ENCODE assay signal across 18 cellular contexts in the genomic region with DNA sequence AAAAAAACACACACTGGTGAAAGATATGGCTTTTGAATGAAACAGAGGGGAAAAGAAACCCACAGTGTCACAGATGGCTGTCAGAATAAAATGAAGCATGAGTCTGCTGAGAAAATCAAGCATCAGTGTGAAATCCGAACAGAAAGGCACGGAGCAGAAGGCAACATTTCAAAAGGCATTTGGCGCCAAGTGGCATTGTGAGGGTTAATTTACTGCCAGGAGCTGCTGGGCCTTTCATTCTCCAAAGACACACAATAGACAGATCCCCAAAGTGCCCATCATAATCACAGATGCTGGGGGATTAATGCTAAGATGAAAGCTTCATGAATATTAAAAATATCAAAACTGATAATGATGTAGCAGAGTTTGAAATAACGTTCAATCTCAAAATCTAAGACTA.
A peak's percentile ranks its signal among the peaks of the same experiment; 100 is the strongest.
DNase-seq lines count a peak whose midpoint lies in the region; ATAC-seq and TF ChIP-seq lines count a peak whose summit lies in the region.
"Had no signal": no experiment of that assay in that cellular context is flagged by ENCODE, and none has a peak within 500 bp of the region (broad histone marks: within the 10 kb centered on the region; RNA-seq: fewer than 3 reads in every experiment).

No MANE protein-coding gene starts in this region.

- H3K36me3 ChIP-seq in HAP-1 (replicated peaks) (no peaks in the 10 kb centered on the region), neural cell (ENCODE audit: insufficient read depth, low read length) (no peaks in the 10 kb centered on the region)
- no peaks in the 10 kb centered on the region for H3K36me3 ChIP-seq in effector memory CD4-positive, alpha-beta T cell (ENCODE audit: control insufficient read depth, insufficient read depth, low read length)

- peak; percentile 75 for DNase-seq in DMS 273 (lab: John Stamatoyannopoulos, UW; ENCODE audit: unreplicated experiment)
- peak; percentile 56 to 57 for DNase-seq in HAP-1 (ENCODE audit: low spot score in 2 of 2)
- peak; percentile 6 for DNase-seq in astrocyte of the hippocampus (ENCODE audit: low read depth, low spot score)
- DNase-seq in effector memory CD4-positive, alpha-beta T cell = no peak
- DNase-seq: AML-193; Calu3; CD4-positive, CD25-positive, alpha-beta regulatory T cell; DND-41; GF-D8; GOT3; KG1; NCI-H1092 treated with DMSO at 0.1 percent for 48 hours; NCI-H187; PC-3; T-cell had no signal

- peak overlapping the region; percentile 46 for H3K27ac ChIP-seq in neural cell (ENCODE audit: low read length)
- H3K27ac ChIP-seq in effector memory CD4-positive, alpha-beta T cell (ENCODE audit: insufficient read depth, low read length, poor library complexity, severe bottlenecking) = no peak overlapping the region

- H3K4me1 ChIP-seq in HAP-1 = peaks cover 14% of the 10 kb centered on the region
- no peaks in the 10 kb centered on the region for H3K4me1 ChIP-seq in effector memory CD4-positive, alpha-beta T cell (ENCODE audit: control insufficient read depth, insufficient read depth, low read length, poor library complexity, severe bottlenecking)

- no peak for TF ChIP-seq RAD21 in neural cell (conservative IDR thresholded peaks at IDR 0.05)

- in situ Hi-C loops in HAP-1 (cut with MboI; ENCODE audit: low sequenced_read_pairs) = no loop called here

- no peaks in the 10 kb centered on the region for H3K79me2 ChIP-seq in neural cell (replicated peaks; ENCODE audit: insufficient read depth, low read length)

- no peaks in the 10 kb centered on the region for H4K20me1 ChIP-seq in neural cell (ENCODE audit: insufficient read depth)

- no peaks in the 10 kb centered on the region for H3F3A ChIP-seq in neural cell (ENCODE audit: insufficient read depth, low read length, poor library complexity, severe bottlenecking)

- H3K27me3 ChIP-seq in HAP-1 (ENCODE audit: low read depth) (no peaks in the 10 kb centered on the region), neural cell (ENCODE audit: insufficient read depth, low read depth, low read length) (no peaks in the 10 kb centered on the region)
- no peaks in the 10 kb centered on the region for H3K27me3 ChIP-seq in effector memory CD4-positive, alpha-beta T cell (replicated peaks; ENCODE audit: control insufficient read depth, insufficient read depth, low read length, poor library complexity, severe bottlenecking)

- peak overlapping the region; percentile 16 for H3K4me2 ChIP-seq in neural cell (ENCODE audit: low read length)

- ATAC-seq in SK-N-SH treated with all-trans-retinoic acid at 6 μM for 48 hours = no peak
- no peak for ATAC-seq in GM21515 (IDR thresholded peaks at IDR 0.05; ENCODE audit: unreplicated experiment)
- ATAC-seq: PC-3, T-cell had no signal

- TF ChIP-seq EP300 in neural cell (conservative IDR thresholded peaks at IDR 0.05; ENCODE audit: poor library complexity, severe bottlenecking) = peak; percentile 53

- H2AFZ ChIP-seq in neural cell (ENCODE audit: low read depth, low read length) = no peak overlapping the region

- TF ChIP-seq CTCF in neural cell (IDR thresholded peaks at IDR 0.05; ENCODE audit: poor library complexity, severe bottlenecking) = no peak

- H3K9me3 ChIP-seq in HAP-1 (no peaks in the 10 kb centered on the region), neural cell (ENCODE audit: low read length) (no peaks in the 10 kb centered on the region)
- H3K9me3 ChIP-seq in effector memory CD4-positive, alpha-beta T cell (ENCODE audit: control insufficient read depth, low read length) = no peaks in the 10 kb centered on the region

- H3K4me3 ChIP-seq in HAP-1 = no peak overlapping the region
- H3K4me3 ChIP-seq in neural cell (ENCODE audit: low read length) = peak overlapping the region; percentile 42
- H3K4me3 ChIP-seq in effector memory CD4-positive, alpha-beta T cell (ENCODE audit: insufficient read depth, low read depth, low read length, poor library complexity, severe bottlenecking) = no peak overlapping the region

- no peak overlapping the region for H3K9ac ChIP-seq in neural cell (ENCODE audit: low read length)

- H3K9me2 ChIP-seq in neural cell (ENCODE audit: insufficient read depth, low read length) = no peaks in the 10 kb centered on the region

TF ChIP-seq in neural cell, 6 proteins besides CTCF, POLR2A, EP300 and RAD21:
- TF ChIP-seq, protein P1, sequence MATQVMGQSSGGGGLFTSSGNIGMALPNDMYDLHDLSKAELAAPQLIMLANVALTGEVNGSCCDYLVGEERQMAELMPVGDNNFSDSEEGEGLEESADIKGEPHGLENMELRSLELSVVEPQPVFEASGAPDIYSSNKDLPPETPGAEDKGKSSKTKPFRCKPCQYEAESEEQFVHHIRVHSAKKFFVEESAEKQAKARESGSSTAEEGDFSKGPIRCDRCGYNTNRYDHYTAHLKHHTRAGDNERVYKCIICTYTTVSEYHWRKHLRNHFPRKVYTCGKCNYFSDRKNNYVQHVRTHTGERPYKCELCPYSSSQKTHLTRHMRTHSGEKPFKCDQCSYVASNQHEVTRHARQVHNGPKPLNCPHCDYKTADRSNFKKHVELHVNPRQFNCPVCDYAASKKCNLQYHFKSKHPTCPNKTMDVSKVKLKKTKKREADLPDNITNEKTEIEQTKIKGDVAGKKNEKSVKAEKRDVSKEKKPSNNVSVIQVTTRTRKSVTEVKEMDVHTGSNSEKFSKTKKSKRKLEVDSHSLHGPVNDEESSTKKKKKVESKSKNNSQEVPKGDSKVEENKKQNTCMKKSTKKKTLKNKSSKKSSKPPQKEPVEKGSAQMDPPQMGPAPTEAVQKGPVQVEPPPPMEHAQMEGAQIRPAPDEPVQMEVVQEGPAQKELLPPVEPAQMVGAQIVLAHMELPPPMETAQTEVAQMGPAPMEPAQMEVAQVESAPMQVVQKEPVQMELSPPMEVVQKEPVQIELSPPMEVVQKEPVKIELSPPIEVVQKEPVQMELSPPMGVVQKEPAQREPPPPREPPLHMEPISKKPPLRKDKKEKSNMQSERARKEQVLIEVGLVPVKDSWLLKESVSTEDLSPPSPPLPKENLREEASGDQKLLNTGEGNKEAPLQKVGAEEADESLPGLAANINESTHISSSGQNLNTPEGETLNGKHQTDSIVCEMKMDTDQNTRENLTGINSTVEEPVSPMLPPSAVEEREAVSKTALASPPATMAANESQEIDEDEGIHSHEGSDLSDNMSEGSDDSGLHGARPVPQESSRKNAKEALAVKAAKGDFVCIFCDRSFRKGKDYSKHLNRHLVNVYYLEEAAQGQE (IDR thresholded peaks at IDR 0.05; ENCODE audit: borderline replicate concordance) = no peak
- no peak for TF ChIP-seq SMC3 (conservative IDR thresholded peaks at IDR 0.05; ENCODE audit: poor library complexity)
- TF ChIP-seq TAF1 (IDR thresholded peaks at IDR 0.05; ENCODE audit: low read depth) = no peak
- no peak for TF ChIP-seq POLR2AphosphoS5 (IDR thresholded peaks at IDR 0.05)
- no peak for TF ChIP-seq MXI1 (conservative IDR thresholded peaks at IDR 0.05; ENCODE audit: poor library complexity, severe bottlenecking)
- no peak for TF ChIP-seq EZH2 (IDR thresholded peaks at IDR 0.05; ENCODE audit: borderline replicate concordance, insufficient read depth, low read length, poor library complexity, severe bottlenecking)

TF ChIP-seq in SK-N-SH treated with all-trans-retinoic acid at 6 μM for 48 hours, 23 proteins besides CTCF, POLR2A, EP300 and RAD21 (continues in another document):
- TF ChIP-seq RARB (CRISPR knock-in tag; IDR thresholded peaks at IDR 0.05) = no peak
- no peak for TF ChIP-seq ZFP3 (CRISPR knock-in tag; IDR thresholded peaks at IDR 0.05)
- TF ChIP-seq ZNF8 (CRISPR knock-in tag; IDR thresholded peaks at IDR 0.05) = no peak
- no peak for TF ChIP-seq OSR1 (CRISPR knock-in tag; IDR thresholded peaks at IDR 0.05)
- TF ChIP-seq ZNF70 (CRISPR knock-in tag; IDR thresholded peaks at IDR 0.05) = no peak
- no peak for TF ChIP-seq ESRRG (CRISPR knock-in tag; IDR thresholded peaks at IDR 0.05)
- TF ChIP-seq, protein P2, sequence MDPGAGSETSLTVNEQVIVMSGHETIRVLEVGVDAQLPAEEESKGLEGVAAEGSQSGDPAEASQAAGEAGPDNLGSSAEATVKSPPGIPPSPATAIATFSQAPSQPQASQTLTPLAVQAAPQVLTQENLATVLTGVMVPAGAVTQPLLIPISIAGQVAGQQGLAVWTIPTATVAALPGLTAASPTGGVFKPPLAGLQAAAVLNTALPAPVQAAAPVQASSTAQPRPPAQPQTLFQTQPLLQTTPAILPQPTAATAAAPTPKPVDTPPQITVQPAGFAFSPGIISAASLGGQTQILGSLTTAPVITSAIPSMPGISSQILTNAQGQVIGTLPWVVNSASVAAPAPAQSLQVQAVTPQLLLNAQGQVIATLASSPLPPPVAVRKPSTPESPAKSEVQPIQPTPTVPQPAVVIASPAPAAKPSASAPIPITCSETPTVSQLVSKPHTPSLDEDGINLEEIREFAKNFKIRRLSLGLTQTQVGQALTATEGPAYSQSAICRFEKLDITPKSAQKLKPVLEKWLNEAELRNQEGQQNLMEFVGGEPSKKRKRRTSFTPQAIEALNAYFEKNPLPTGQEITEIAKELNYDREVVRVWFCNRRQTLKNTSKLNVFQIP (CRISPR knock-in tag; IDR thresholded peaks at IDR 0.05; ENCODE audit: borderline replicate concordance, low read depth) = no peak
- no peak for TF ChIP-seq BACH2 (CRISPR knock-in tag; IDR thresholded peaks at IDR 0.05; ENCODE audit: borderline replicate concordance)
- TF ChIP-seq GLIS3 (CRISPR knock-in tag; IDR thresholded peaks at IDR 0.05) = no peak
- TF ChIP-seq PPARA (CRISPR knock-in tag; IDR thresholded peaks at IDR 0.05; ENCODE audit: borderline replicate concordance) = no peak
- TF ChIP-seq PATZ1 (CRISPR knock-in tag; IDR thresholded peaks at IDR 0.05; ENCODE audit: borderline replicate concordance) = no peak
- no peak for TF ChIP-seq ZNF565 (CRISPR knock-in tag; conservative IDR thresholded peaks at IDR 0.05; ENCODE audit: low read depth)

Comparison
In these comparisons a context has a peak if more than half of its experiments do, and no peak if none do; other contexts are left out.
1. DNase-seq: peak in DMS 273 (single experiment), HAP-1 (2 of 2) and astrocyte of the hippocampus (single experiment); none in effector memory CD4-positive, alpha-beta T cell (0 of 3).